Comparison of ENCODE assay signal across 16 cellular contexts in the genomic region with DNA sequence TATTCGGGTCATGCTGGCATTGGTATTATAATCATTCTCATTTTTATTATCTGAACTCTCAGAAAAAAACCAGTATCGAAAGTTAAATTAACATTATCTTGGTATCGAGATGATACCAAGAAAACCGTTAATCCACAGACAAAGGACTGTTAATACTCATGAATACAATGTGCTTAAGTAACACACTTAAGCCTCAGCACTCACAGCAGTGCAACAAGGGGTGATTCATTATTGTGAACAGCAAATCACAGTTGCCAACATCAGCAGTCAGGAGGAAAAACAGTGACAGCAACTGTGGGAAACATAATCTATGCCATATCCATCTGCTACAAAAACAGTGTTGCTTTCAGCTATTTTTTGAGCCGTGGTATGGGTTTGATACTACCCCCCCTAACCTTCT.
DNase-seq lines count a peak whose midpoint lies in the region; ATAC-seq, FAIRE-seq and TF ChIP-seq lines count a peak whose summit lies in the region.
"Had no signal": no experiment of that assay in that cellular context is flagged by ENCODE, and none has a peak within 500 bp of the region (broad histone marks: within the 10 kb centered on the region; RNA-seq: fewer than 3 reads in every experiment).

No MANE protein-coding gene starts in this region.

- intact Hi-C loops in mucosa of descending colon (cut with DNase I, micrococcal nuclease) (no loop called here), Right ventricle myocardium inferior (cut with DNase I) (no loop called here)

- no peak for TF ChIP-seq CTCF in mucosa of descending colon (IDR thresholded peaks at IDR 0.05)

- H3K9me3 ChIP-seq in mucosa of descending colon = no peaks in the 10 kb centered on the region
- H3K9me3 ChIP-seq: BLaER1 treated with 17β-estradiol and CSF1 and Interleukin-3, amounts not matched to agents 10 nM and 100 nM; SJCRH30 had no signal

- no peaks in the 10 kb centered on the region for H3K36me3 ChIP-seq in mucosa of descending colon (ENCODE audit: low read depth)
- H3K36me3 ChIP-seq: BLaER1 treated with 17β-estradiol and CSF1 and Interleukin-3, amounts not matched to agents 10 nM and 100 nM; SJCRH30 had no signal

- in situ Hi-C loops in SK-MEL-5 (cut with HindIII; ENCODE audit: low pct_unique_long_range_greater_than_20kb, low sequenced_read_pairs) = no loop called here

- DNase-seq in Ammon's horn (ENCODE audit: low spot score) = peak; percentile 50
- peak; percentile 1 for DNase-seq in H54 (ENCODE audit: insufficient read length, low spot score)
- DNase-seq in SK-MEL-5 (ENCODE audit: low read depth, low spot score) = peak; percentile 74
- DNase-seq in inferior parietal cortex (ENCODE audit: extremely low spot score) = peak; percentile 13
- DNase-seq in mucosa of descending colon = no peak
- DNase-seq in Right ventricle myocardium inferior (ENCODE audit: missing footprints) = no peak
- DNase-seq in SHP77 (lab: John Stamatoyannopoulos, UW) = no peak
- DNase-seq in kidney tubule cell (ENCODE audit: low spot score) = no peak
- DNase-seq: Kasumi-1, NCI-H1417, NCI-H2081 had no signal

- ATAC-seq in mucosa of descending colon (no peak), Right ventricle myocardium inferior (no peak)
- ATAC-seq: HCT116 had no signal

- H3K4me1 ChIP-seq in mucosa of descending colon (ENCODE audit: low read depth) = no peaks in the 10 kb centered on the region
- H3K4me1 ChIP-seq: BLaER1 treated with 17β-estradiol and CSF1 and Interleukin-3, amounts not matched to agents 10 nM and 100 nM; SJCRH30 had no signal

- FAIRE-seq in H54 (lab: Jason Lieb, UNC) = no peak
- FAIRE-seq: G401.6, GM12891 had no signal

- no peak for TF ChIP-seq POLR2A in H54 (IDR thresholded peaks at IDR 0.05; ENCODE audit: low read depth, low read length)

- H3K4me3 ChIP-seq in mucosa of descending colon = no peak overlapping the region
- H3K4me3 ChIP-seq: BLaER1 treated with 17β-estradiol and CSF1 and Interleukin-3, amounts not matched to agents 10 nM and 100 nM; SJCRH30 had no signal

Comparison
In these comparisons a context has a peak if more than half of its experiments do, and no peak if none do; other contexts are left out.
1. DNase-seq: peak in Ammon's horn (single experiment), H54 (single experiment), SK-MEL-5 (single experiment) and inferior parietal cortex (single experiment); none in mucosa of descending colon (0 of 3), Right ventricle myocardium inferior (single experiment), SHP77 (0 of 2) and kidney tubule cell (single experiment).